ENCODE assay signal across 27 cellular contexts in genomic region chr3:34919025-34919424, GRCh38.
"Had no signal": no experiment of that assay in that cellular context is flagged by ENCODE, and none has a peak within 500 bp of the region (broad histone marks: within the 10 kb centered on the region; RNA-seq: fewer than 3 reads in every experiment).

No MANE protein-coding gene starts in this region.

- H3K4me3 Mint-ChIP-seq: activated CD4-positive, alpha-beta memory T cell treated with anti-CD3 and anti-CD28 coated beads, Interleukin-2, amount 10 ng/mL, durations not matched to agents 7 days and 5 days; activated CD4-positive, alpha-beta T cell treated with anti-CD3 and anti-CD28 coated beads, Interleukin-2, amount 10 ng/mL, durations not matched to agents 7 days and 5 days; activated naive CD4-positive, alpha-beta T cell treated with anti-CD3 and anti-CD28 coated beads, Interleukin-2, amount 10 ng/mL, durations not matched to agents 7 days and 5 days; activated naive CD8-positive, alpha-beta T cell treated with anti-CD3 and anti-CD28 coated beads, Interleukin-2, amount 10 ng/mL, durations not matched to agents 7 days and 5 days; activated T-cell treated with anti-CD3 and anti-CD28 coated beads, Interleukin-2, amount 50 U/mL, for 24 hours; activated T-cell treated with anti-CD3 and anti-CD28 coated beads, Interleukin-2, amount 50 U/mL, for 72 hours; brain had no signal

- H3K27ac ChIP-seq: ascending aorta, breast epithelium, cardiac muscle cell, colonic mucosa, heart left ventricle had no signal

- H3K9me3 Mint-ChIP-seq: activated CD4-positive, alpha-beta memory T cell treated with anti-CD3 and anti-CD28 coated beads, Interleukin-2, amount 10 ng/mL, durations not matched to agents 7 days and 5 days; activated naive CD4-positive, alpha-beta T cell treated with anti-CD3 and anti-CD28 coated beads, Interleukin-2, amount 10 ng/mL, durations not matched to agents 7 days and 5 days; activated naive CD4-positive, alpha-beta T cell treated with anti-CD3 and anti-CD28 coated beads, Interleukin-2, amount 50 U/mL, for 72 hours; activated naive CD8-positive, alpha-beta T cell treated with anti-CD3 and anti-CD28 coated beads, Interleukin-2, amount 10 ng/mL, durations not matched to agents 7 days and 5 days; activated T-cell treated with anti-CD3 and anti-CD28 coated beads, Interleukin-2, amount 50 U/mL, for 24 hours had no signal

- H3K36me3 ChIP-seq: ascending aorta, breast epithelium, cardiac muscle cell, colonic mucosa, heart left ventricle had no signal

- H3K27me3 ChIP-seq: ascending aorta, breast epithelium, cardiac muscle cell, colonic mucosa, heart left ventricle had no signal

- DNase-seq: activated CD4-positive, alpha-beta memory T cell treated with anti-CD3 and anti-CD28 coated beads, Interleukin-2, amount 10 ng/mL, durations not matched to agents 7 days and 5 days; activated CD4-positive, alpha-beta T cell treated with anti-CD3 and anti-CD28 coated beads for 1 hour; activated CD4-positive, alpha-beta T cell treated with anti-CD3 and anti-CD28 coated beads for 4 hours; activated CD4-positive, alpha-beta T cell treated with anti-CD3 and anti-CD28 coated beads, Interleukin-2, amount 10 ng/mL, durations not matched to agents 7 days and 5 days; activated CD4-positive, alpha-beta T cell treated with anti-CD3 and anti-CD28 coated beads, Interleukin-2, amount 50 U/mL, for 4 hours; activated CD8-positive, alpha-beta memory T cell treated with anti-CD3 and anti-CD28 coated beads, Interleukin-2, amount 50 U/mL, for 48 hours; activated gamma-delta T cell; activated naive CD4-positive, alpha-beta T cell; activated naive CD4-positive, alpha-beta T cell treated with anti-CD3 and anti-CD28 coated beads, Interleukin-2, amount 10 ng/mL, durations not matched to agents 7 days and 5 days; activated naive CD8-positive, alpha-beta T cell treated with anti-CD3 and anti-CD28 coated beads, Interleukin-2, amount 10 ng/mL, durations not matched to agents 7 days and 5 days; activated T-cell treated with anti-CD3 and anti-CD28 coated beads for 4 hours; activated T-cell treated with anti-CD3 and anti-CD28 coated beads, Interleukin-2, amount 50 U/mL, for 24 hours; activated T-cell treated with anti-CD3 and anti-CD28 coated beads, Interleukin-2, amount 50 U/mL, for 72 hours; central memory CD4-positive, alpha-beta T cell; cerebellar nuclear complex; colonic mucosa; effector CD8-positive, alpha-beta T cell; foreskin fibroblast; glutamatergic neuron; heart left ventricle; T-helper 2 cell had no signal

- H3K27me3 Mint-ChIP-seq: activated CD4-positive, alpha-beta memory T cell treated with anti-CD3 and anti-CD28 coated beads, Interleukin-2, amount 10 ng/mL, durations not matched to agents 7 days and 5 days; activated CD4-positive, alpha-beta T cell treated with anti-CD3 and anti-CD28 coated beads, Interleukin-2, amount 10 ng/mL, durations not matched to agents 7 days and 5 days; activated naive CD4-positive, alpha-beta T cell treated with anti-CD3 and anti-CD28 coated beads, Interleukin-2, amount 10 ng/mL, durations not matched to agents 7 days and 5 days; activated naive CD8-positive, alpha-beta T cell treated with anti-CD3 and anti-CD28 coated beads, Interleukin-2, amount 10 ng/mL, durations not matched to agents 7 days and 5 days; activated T-cell treated with anti-CD3 and anti-CD28 coated beads, Interleukin-2, amount 50 U/mL, for 24 hours; brain had no signal

- H3K9me3 ChIP-seq: ascending aorta, breast epithelium, colonic mucosa, heart left ventricle had no signal

- H3K27ac Mint-ChIP-seq: activated CD4-positive, alpha-beta memory T cell treated with anti-CD3 and anti-CD28 coated beads, Interleukin-2, amount 10 ng/mL, durations not matched to agents 7 days and 5 days; activated CD4-positive, alpha-beta T cell treated with anti-CD3 and anti-CD28 coated beads, Interleukin-2, amount 10 ng/mL, durations not matched to agents 7 days and 5 days; activated naive CD4-positive, alpha-beta T cell treated with anti-CD3 and anti-CD28 coated beads, Interleukin-2, amount 10 ng/mL, durations not matched to agents 7 days and 5 days; activated naive CD4-positive, alpha-beta T cell treated with anti-CD3 and anti-CD28 coated beads, Interleukin-2, amount 50 U/mL, for 72 hours; activated naive CD8-positive, alpha-beta T cell treated with anti-CD3 and anti-CD28 coated beads, Interleukin-2, amount 10 ng/mL, durations not matched to agents 7 days and 5 days; activated T-cell treated with anti-CD3 and anti-CD28 coated beads, Interleukin-2, amount 50 U/mL, for 24 hours had no signal

- H3K4me1 ChIP-seq: ascending aorta, breast epithelium, colonic mucosa, heart left ventricle had no signal

- H3K4me3 ChIP-seq: ascending aorta, breast epithelium, cardiac muscle cell, colonic mucosa, heart left ventricle had no signal

- H3K36me3 Mint-ChIP-seq: activated naive CD4-positive, alpha-beta T cell treated with anti-CD3 and anti-CD28 coated beads, Interleukin-2, amount 10 ng/mL, durations not matched to agents 7 days and 5 days; activated naive CD4-positive, alpha-beta T cell treated with anti-CD3 and anti-CD28 coated beads, Interleukin-2, amount 50 U/mL, for 72 hours; activated naive CD8-positive, alpha-beta T cell treated with anti-CD3 and anti-CD28 coated beads, Interleukin-2, amount 10 ng/mL, durations not matched to agents 7 days and 5 days; brain had no signal

- H3K4me1 Mint-ChIP-seq: activated CD4-positive, alpha-beta memory T cell treated with anti-CD3 and anti-CD28 coated beads, Interleukin-2, amount 10 ng/mL, durations not matched to agents 7 days and 5 days; activated CD4-positive, alpha-beta T cell treated with anti-CD3 and anti-CD28 coated beads, Interleukin-2, amount 10 ng/mL, durations not matched to agents 7 days and 5 days; activated naive CD4-positive, alpha-beta T cell treated with anti-CD3 and anti-CD28 coated beads, Interleukin-2, amount 10 ng/mL, durations not matched to agents 7 days and 5 days; activated naive CD8-positive, alpha-beta T cell treated with anti-CD3 and anti-CD28 coated beads, Interleukin-2, amount 10 ng/mL, durations not matched to agents 7 days and 5 days had no signal

- ATAC-seq: activated naive CD4-positive, alpha-beta T cell treated with anti-CD3 and anti-CD28 coated beads, Interleukin-2, amount 50 U/mL, for 72 hours; activated T-cell treated with anti-CD3 and anti-CD28 coated beads, Interleukin-2, amount 50 U/mL, for 72 hours; esophagus mucosa; heart left ventricle had no signal
